Comparison of ENCODE assay signal across 20 cellular contexts in genomic region chr16:85905110-85906095, GRCh38. TPM values are rescaled to one million over a fixed set of nuclear protein-coding genes. Genes with fewer than 3 reads are reported as not detected.
DNase-seq lines count a peak whose midpoint lies in the region; ATAC-seq and TF ChIP-seq lines count a peak whose summit lies in the region.
"Had no signal": no experiment of that assay in that cellular context is flagged by ENCODE, and none has a peak within 500 bp of the region (broad histone marks: within the 10 kb centered on the region; RNA-seq: fewer than 3 reads in every experiment).

No MANE protein-coding gene starts in this region.

- no peak for ATAC-seq in T-helper 17 cell
- no peak for ATAC-seq in natural killer cell
- ATAC-seq in HG02642 (IDR thresholded peaks at IDR 0.05; ENCODE audit: poor library complexity, unreplicated experiment) = no peak
- ATAC-seq: activated naive CD4-positive, alpha-beta T cell treated with anti-CD3 and anti-CD28 coated beads, Interleukin-2, amount 50 U/mL, for 72 hours; body of pancreas had no signal

- H3K27me3 Mint-ChIP-seq in CD14-positive monocyte (ENCODE audit: low read depth in 3 of 3) (peaks cover 0 to 4% (median 2%) of the 10 kb centered on the region in 3 donors), T-helper 17 cell (peaks cover 29% of the 10 kb centered on the region), natural killer cell (ENCODE audit: low read depth in 2 of 2) (no peaks in the 10 kb centered on the region)

- intact Hi-C loops in CD14-positive monocyte (cut with micrococcal nuclease) (loop anchor here (5.0 to 10.0 kb wide), 2 partner anchors 33 to 79 kb away; no protein-coding TSS in a partner anchor), natural killer cell (cut with micrococcal nuclease) (no loop called here)

- no peak for DNase-seq in CD14-positive monocyte (ENCODE audit: low spot score)
- DNase-seq in GM12864 (ENCODE audit: low read depth) = no peak
- DNase-seq in T-helper 17 cell = no peak
- no peak for DNase-seq in natural killer cell
- no peak for DNase-seq in A172 (ENCODE audit: low spot score)
- DNase-seq in NCI-H2081 (lab: John Stamatoyannopoulos, UW) = no peak
- DNase-seq: activated CD8-positive, alpha-beta memory T cell treated with anti-CD3 and anti-CD28 coated beads, Interleukin-2, amount 50 U/mL, for 4 hours; AML-193; endodermal cell; glutamatergic neuron; HCEC 1CT; NCI-H146; NCI-H774; T-helper 9 cell; tibial artery had no signal

- H3K27ac Mint-ChIP-seq in CD14-positive monocyte (peak overlapping the region; percentile 91 to 97 (median 93)), T-helper 17 cell (no peak overlapping the region), natural killer cell (peak overlapping the region in 1 of 2 donors; percentile 45)
- H3K27ac Mint-ChIP-seq: endodermal cell had no signal

- peak overlapping the region; percentile 51 to 78 for H3K4me3 Mint-ChIP-seq in CD14-positive monocyte
- H3K4me3 Mint-ChIP-seq in T-helper 17 cell = peak overlapping the region; percentile 21
- peak overlapping the region; percentile 47 for H3K4me3 Mint-ChIP-seq in natural killer cell
- H3K4me3 Mint-ChIP-seq: endodermal cell had no signal

- H3K4me3 ChIP-seq in GM12864 (ENCODE audit: low read depth, low read length) = peak overlapping the region; percentile 92
- H3K4me3 ChIP-seq: body of pancreas, right atrium auricular region, SK-N-MC, tibial artery had no signal

- H3K9me3 ChIP-seq in T-helper 17 cell (ENCODE audit: control insufficient read depth, low read length, poor library complexity, severe bottlenecking) = no peaks in the 10 kb centered on the region
- H3K9me3 ChIP-seq: body of pancreas, right atrium auricular region had no signal

- H3K36me3 Mint-ChIP-seq in CD14-positive monocyte (peaks cover 80 to 84% of the 10 kb centered on the region in 2 donors), T-helper 17 cell (ENCODE audit: low read depth) (no peaks in the 10 kb centered on the region), natural killer cell (peaks cover 11% of the 10 kb centered on the region)

- H3K4me1 Mint-ChIP-seq in CD14-positive monocyte (peaks cover 98% of the 10 kb centered on the region), T-helper 17 cell (peaks cover 23% of the 10 kb centered on the region), natural killer cell (peaks cover 71 to 78% of the 10 kb centered on the region in 2 donors)
- H3K4me1 Mint-ChIP-seq: endodermal cell had no signal

- TF ChIP-seq CTCF in CD14-positive monocyte (IDR thresholded peaks at IDR 0.05) (no peak), GM12864 (IDR thresholded peaks at IDR 0.05; ENCODE audit: low read depth, low read length, missing control alignments) (no peak), natural killer cell (IDR thresholded peaks at IDR 0.05) (no peak)

- H3K9me3 Mint-ChIP-seq in CD14-positive monocyte = no peaks in the 10 kb centered on the region
- H3K9me3 Mint-ChIP-seq in natural killer cell = no peaks in the 10 kb centered on the region
- H3K9me3 Mint-ChIP-seq: activated naive CD4-positive, alpha-beta T cell treated with anti-CD3 and anti-CD28 coated beads, Interleukin-2, amount 50 U/mL, for 72 hours had no signal

RNA-seq across cellular contexts. Expression of gene IRF8, which starts 6.4 kb away (rescaled TPM):
- 100 to 1,000 TPM; 157 to 187 TPM for polyA plus RNA-seq in CD14-positive monocyte
- total RNA-seq in T-helper 17 cell (10 to 100 TPM in 1 of 2 donors, 1 to 10 TPM in 1; 5.4 to 22.8 TPM), natural killer cell (100 to 1,000 TPM; 101 to 167 (median 122) TPM)
- total RNA-seq in A172 (2014; rRNA removed; shearing (Covaris generic)) = 0.05 and 0.12 TPM in 2 replicates
